8 cellular contexts compared by ENCODE assay signal in the genomic region with DNA sequence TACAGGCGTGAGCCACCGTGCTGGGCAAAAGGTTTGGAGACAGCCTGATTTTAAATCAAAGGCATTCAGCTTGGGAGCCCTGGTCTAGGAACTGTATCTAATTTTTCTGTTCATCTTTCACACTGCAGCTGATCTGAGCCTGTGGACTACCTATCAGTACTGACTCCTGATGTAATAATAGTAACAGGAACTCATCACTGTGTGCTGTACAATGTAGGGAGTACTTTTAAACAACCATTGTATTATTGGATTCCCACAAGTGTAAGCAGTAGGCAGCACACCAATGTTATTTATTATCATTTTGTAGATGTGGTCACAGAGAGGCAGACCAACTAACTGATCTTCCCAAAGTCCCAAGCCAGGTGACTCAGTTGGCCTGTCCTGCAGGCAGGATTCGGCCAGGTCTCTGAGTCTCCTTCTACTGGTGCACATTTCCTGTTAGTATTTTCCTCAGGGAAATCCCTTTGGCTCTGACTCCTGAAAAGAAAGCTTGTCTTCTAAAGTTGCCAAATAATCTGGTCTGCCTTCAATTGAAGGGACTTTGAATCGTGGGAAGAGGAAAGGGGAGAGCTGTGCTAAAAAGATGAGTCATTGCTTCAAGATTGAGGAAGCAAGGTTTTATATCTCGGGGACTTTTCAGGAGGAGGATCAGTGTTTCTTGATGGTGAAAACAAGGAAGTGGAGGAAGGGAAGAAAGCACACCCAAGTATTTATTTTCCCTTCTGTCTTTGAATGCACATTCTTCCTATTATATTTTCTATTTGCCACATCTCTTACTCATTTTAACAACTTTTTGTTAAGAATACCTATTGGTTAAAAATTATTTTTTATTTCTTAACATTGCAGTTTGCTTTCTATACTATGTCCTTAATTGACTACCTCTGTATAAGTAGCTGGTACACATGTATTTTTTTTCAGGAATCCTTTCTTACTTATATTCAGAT. TPM values are rescaled to one million over a fixed set of nuclear protein-coding genes. Genes with fewer than 3 reads are reported as not detected.
DNase-seq lines count a peak whose midpoint lies in the region; ATAC-seq and TF ChIP-seq lines count a peak whose summit lies in the region.

No MANE protein-coding gene starts in this region.

- H3K9me3 Mint-ChIP-seq in chondrocyte (ENCODE audit: low read depth), result peaks cover 6% of the 10 kb centered on the region

- no peaks in the 10 kb centered on the region for H3K36me3 Mint-ChIP-seq in chondrocyte (ENCODE audit: low read depth)

- H3K4me3 Mint-ChIP-seq in chondrocyte (ENCODE audit: unreplicated experiment), result peak overlapping the region; percentile 17

- TF ChIP-seq CTCF in chondrocyte (IDR thresholded peaks at IDR 0.05), result no peak

- H3K27me3 Mint-ChIP-seq in chondrocyte (ENCODE audit: low read depth), result no peaks in the 10 kb centered on the region

- H3K4me1 Mint-ChIP-seq in chondrocyte (ENCODE audit: low read depth), result peaks cover 52% of the 10 kb centered on the region

- peak overlapping the region; percentile 89 for H3K27ac Mint-ChIP-seq in chondrocyte (ENCODE audit: unreplicated experiment)

- ATAC-seq in GM19397 (IDR thresholded peaks at IDR 0.05; ENCODE audit: unreplicated experiment) (no peak), HG03039 (IDR thresholded peaks at IDR 0.05; ENCODE audit: unreplicated experiment) (no peak)

- peak; percentile 73 for DNase-seq in Daoy (ENCODE audit: low read depth)
- peak; percentile 96 for DNase-seq in NOMO-1 treated with DMSO at 0.1 percent for 48 hours (lab: John Stamatoyannopoulos, UW; ENCODE audit: unreplicated experiment)
- DNase-seq in chondrocyte (ENCODE audit: low spot score), result no peak
- DNase-seq in mucosa of gallbladder (ENCODE audit: low spot score), result peak; percentile 27
- no peak for DNase-seq in nucleus accumbens (lab: John Stamatoyannopoulos, UW)
- no peak for DNase-seq in SHP77 treated with DMSO at 0.1 percent for 48 hours (lab: John Stamatoyannopoulos, UW)

RNA-seq across cellular contexts. Expression of gene IFNGR1, which starts 14.6 kb away (rescaled TPM):
- total RNA-seq in Daoy (2014; rRNA removed; shearing (Covaris generic)), result 31.1 and 35.1 TPM in 2 replicates
- total RNA-seq in chondrocyte (29.1 to 52.7 TPM (median 51.8 TPM) in 3 replicates), mucosa of gallbladder (77.9 TPM)

Comparison
In these comparisons a context has a peak if more than half of its experiments do, and no peak if none do; other contexts are left out.
1. DNase-seq: peak in Daoy (single experiment), NOMO-1 treated with DMSO at 0.1 percent for 48 hours (single experiment) and mucosa of gallbladder (single experiment); none in chondrocyte (single experiment), nucleus accumbens (0 of 56) and SHP77 treated with DMSO at 0.1 percent for 48 hours (single experiment).